In genomic region chr1:212070720-212071302, GRCh38 we compare ENCODE assay signal across 8 cellular contexts. TPM values are rescaled to one million over a fixed set of nuclear protein-coding genes. Genes with fewer than 3 reads are reported as not detected.
DNase-seq lines count a peak whose midpoint lies in the region; ATAC-seq, FAIRE-seq and TF ChIP-seq lines count a peak whose summit lies in the region.

No MANE protein-coding gene starts in this region.

- H3K4me3 ChIP-seq in astrocyte (ENCODE audit: insufficient read depth, low read depth, low read length), result no peak overlapping the region
- no peak overlapping the region for H3K4me3 ChIP-seq in hepatocyte
- H3K4me3 ChIP-seq in spleen, result peak overlapping the region in 2 of 8 donors; percentile 9 to 32

- ATAC-seq in GM18511 (IDR thresholded peaks at IDR 0.05; ENCODE audit: unreplicated experiment), result no peak

- H4K20me1 ChIP-seq in astrocyte (ENCODE audit: insufficient read depth, low read length) (no peaks in the 10 kb centered on the region), hepatocyte (ENCODE audit: insufficient read depth, poor library complexity, severe bottlenecking) (no peaks in the 10 kb centered on the region)

- H3K79me2 ChIP-seq in astrocyte (ENCODE audit: insufficient read depth, low read length) (no peaks in the 10 kb centered on the region), hepatocyte (no peaks in the 10 kb centered on the region)

- H2AFZ ChIP-seq in astrocyte (ENCODE audit: low read depth, low read length) (no peak overlapping the region), hepatocyte (no peak overlapping the region)

- H3K9ac ChIP-seq in astrocyte (ENCODE audit: low read length), result no peak overlapping the region

- H3K36me3 ChIP-seq in astrocyte (ENCODE audit: insufficient read depth, low read length) (peaks cover 4% of the 10 kb centered on the region), hepatocyte (replicated peaks; ENCODE audit: insufficient read depth, low read depth) (no peaks in the 10 kb centered on the region), spleen (no peaks in the 10 kb centered on the region)

- H3K27me3 ChIP-seq in astrocyte (ENCODE audit: insufficient read depth, low read length) (no peaks in the 10 kb centered on the region), hepatocyte (no peaks in the 10 kb centered on the region), spleen (replicated peaks in 1 of 7) (no peaks in the 10 kb centered on the region)

- H3K36me3 Mint-ChIP-seq in astrocyte (ENCODE audit: low read depth, unreplicated experiment), result no peaks in the 10 kb centered on the region

- no peak overlapping the region for H3K4me2 ChIP-seq in astrocyte (ENCODE audit: low read length)
- H3K4me2 ChIP-seq in hepatocyte, result no peak overlapping the region

- TF ChIP-seq CTCF in astrocyte (IDR thresholded peaks at IDR 0.05; ENCODE audit: insufficient read depth, low read depth, low read length), result peak; percentile 74
- TF ChIP-seq CTCF in hepatocyte (IDR thresholded peaks at IDR 0.05; ENCODE audit: poor library complexity), result peak; percentile 88
- peak; percentile 53 to 85 (median 76) for TF ChIP-seq CTCF in spleen (IDR thresholded peaks at IDR 0.05 in 8 of 11, conservative IDR thresholded peaks at IDR 0.05 in 3 of 11)

- H3K9me2 ChIP-seq in hepatocyte (replicated peaks; ENCODE audit: insufficient read depth), result no peaks in the 10 kb centered on the region

- no peak for TF ChIP-seq POLR2A in spleen (IDR thresholded peaks at IDR 0.05)

- peak overlapping the region; percentile 50 for H3K27ac Mint-ChIP-seq in astrocyte (ENCODE audit: unreplicated experiment)

- peak; percentile 43 for DNase-seq in M059J (ENCODE audit: low read depth)
- peak; percentile 38 for DNase-seq in astrocyte (ENCODE audit: low read depth)
- DNase-seq in hepatocyte (ENCODE audit: low spot score), result peak; percentile 73
- no peak for DNase-seq in spleen
- DNase-seq in NCI-H524 treated with DMSO at 0.1 percent for 48 hours (lab: John Stamatoyannopoulos, UW), result no peak
- DNase-seq in activated T-cell treated with anti-CD3 and anti-CD28 coated beads, Interleukin-2, amount 50 U/mL, for 48 hours, result no peak

- intact Hi-C loops in spleen (cut with DNase I; ENCODE audit: low total_unique reads), result loop anchor here (5.0 kb wide), 1 partner anchor 386 kb away; no protein-coding TSS in a partner anchor

- peak; percentile 95 for FAIRE-seq in G401.6 (lab: Jason Lieb, UNC)
- peak; percentile 64 for FAIRE-seq in astrocyte (lab: Jason Lieb, UNC)

- no peak overlapping the region for H3K27ac ChIP-seq in astrocyte (ENCODE audit: low read depth, low read length)
- no peak overlapping the region for H3K27ac ChIP-seq in hepatocyte
- H3K27ac ChIP-seq in spleen, result no peak overlapping the region

- H3K27me3 Mint-ChIP-seq in astrocyte (ENCODE audit: low read depth, unreplicated experiment), result no peaks in the 10 kb centered on the region

- no peaks in the 10 kb centered on the region for H3K9me3 Mint-ChIP-seq in astrocyte (ENCODE audit: unreplicated experiment)

- no peak overlapping the region for H3K4me3 Mint-ChIP-seq in astrocyte (ENCODE audit: unreplicated experiment)

- no peaks in the 10 kb centered on the region for H3K4me1 ChIP-seq in astrocyte (ENCODE audit: insufficient read depth, low read length)
- no peaks in the 10 kb centered on the region for H3K4me1 ChIP-seq in hepatocyte (ENCODE audit: insufficient read depth)
- peaks cover 0 to 16% (median 0%) of the 10 kb centered on the region in 6 donors for H3K4me1 ChIP-seq in spleen

- H3K9me3 ChIP-seq in astrocyte (ENCODE audit: insufficient read depth, low read depth, low read length) (no peaks in the 10 kb centered on the region), hepatocyte (ENCODE audit: low read depth) (no peaks in the 10 kb centered on the region), spleen (no peaks in the 10 kb centered on the region)

- H3K4me1 Mint-ChIP-seq in astrocyte (ENCODE audit: low read depth, unreplicated experiment), result no peaks in the 10 kb centered on the region

RNA-seq across cellular contexts. Expression of gene DTL, which starts 35.3 kb away (rescaled TPM):
- 57.9 and 65.8 TPM in 2 replicates for total RNA-seq in M059J (2014; rRNA removed; shearing (Covaris generic))
- total RNA-seq in astrocyte, result 2.6 and 6.3 TPM in 2 replicates
- 5.7 and 6.7 TPM in 2 replicates for total RNA-seq in hepatocyte
- polyA plus RNA-seq in hepatocyte, result 1.2 and 3.1 TPM in 2 replicates
- total RNA-seq in spleen, result 10 to 100 TPM in 5 of 7 donors, 1 to 10 TPM in 2; 5.8 to 15.7 (median 12.5) TPM
- polyA plus RNA-seq in spleen, result 1 to 10 TPM in 2 of 3 donors, under 1 TPM in 1; 0.76 to 3.6 (median 2.3) TPM

RNA-seq across cellular contexts. Expression of gene INTS7, which starts 35.5 kb away (rescaled TPM):
- total RNA-seq in M059J (2014; rRNA removed; shearing (Covaris generic)), result 26.4 and 36.5 TPM in 2 replicates
- 14.7 and 14.9 TPM in 2 replicates for total RNA-seq in astrocyte
- total RNA-seq in hepatocyte, result 15.5 and 18.4 TPM in 2 replicates
- polyA plus RNA-seq in hepatocyte, result 11.8 and 14.6 TPM in 2 replicates
- 10 to 100 TPM; 11.1 to 16.5 (median 14.8) TPM for total RNA-seq in spleen
- polyA plus RNA-seq in spleen, result 1 to 10 TPM; 5.4 to 6.3 (median 6.0) TPM

Comparison
In these comparisons a context has a peak if more than half of its experiments do, and no peak if none do; other contexts are left out.
1. DNase-seq: peak in M059J (single experiment), astrocyte (single experiment) and hepatocyte (single experiment); none in spleen (single experiment), NCI-H524 treated with DMSO at 0.1 percent for 48 hours (single experiment) and activated T-cell treated with anti-CD3 and anti-CD28 coated beads, Interleukin-2, amount 50 U/mL, for 48 hours (0 of 2).
2. Peak in every context shown above with its lines, with median percentiles within 50 percentile points of each other: CTCF ChIP-seq.